Comparison of ENCODE assay signal across 1 cellular context in the genomic region with DNA sequence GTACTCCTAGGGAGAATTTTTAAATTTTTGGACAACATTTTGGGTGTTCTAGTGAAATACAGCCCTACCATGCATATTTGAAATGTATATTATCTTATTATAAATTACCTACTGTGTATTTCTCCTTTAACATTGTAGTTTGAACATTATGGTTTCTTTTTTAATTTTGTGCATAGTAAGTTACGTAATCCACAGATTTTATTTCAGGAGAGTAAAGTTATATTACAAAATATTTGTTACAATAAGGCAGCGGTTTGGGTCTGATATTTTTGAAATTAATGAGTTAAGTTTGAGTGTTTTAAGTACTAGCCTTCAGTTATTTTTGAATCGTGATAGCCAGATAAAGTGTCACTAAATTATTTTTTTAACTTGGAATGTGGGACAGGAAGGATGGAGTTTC.
TF ChIP-seq lines count a peak whose summit lies in the region.

No MANE protein-coding gene starts in this region.

TF ChIP-seq in WTC11, 78 proteins besides CTCF, POLR2A, EP300 and RAD21:
- no peak for TF ChIP-seq ZNF416 (CRISPR knock-in tag; IDR thresholded peaks at IDR 0.05)
- TF ChIP-seq FOXK1 (CRISPR knock-in tag; IDR thresholded peaks at IDR 0.05), result no peak
- no peak for TF ChIP-seq CDX4 (CRISPR knock-in tag; IDR thresholded peaks at IDR 0.05; ENCODE audit: borderline replicate concordance)
- no peak for TF ChIP-seq NR1H2 (CRISPR knock-in tag; IDR thresholded peaks at IDR 0.05)
- no peak for TF ChIP-seq NR3C1 (CRISPR knock-in tag; conservative IDR thresholded peaks at IDR 0.05; ENCODE audit: low read depth)
- TF ChIP-seq, protein P1, sequence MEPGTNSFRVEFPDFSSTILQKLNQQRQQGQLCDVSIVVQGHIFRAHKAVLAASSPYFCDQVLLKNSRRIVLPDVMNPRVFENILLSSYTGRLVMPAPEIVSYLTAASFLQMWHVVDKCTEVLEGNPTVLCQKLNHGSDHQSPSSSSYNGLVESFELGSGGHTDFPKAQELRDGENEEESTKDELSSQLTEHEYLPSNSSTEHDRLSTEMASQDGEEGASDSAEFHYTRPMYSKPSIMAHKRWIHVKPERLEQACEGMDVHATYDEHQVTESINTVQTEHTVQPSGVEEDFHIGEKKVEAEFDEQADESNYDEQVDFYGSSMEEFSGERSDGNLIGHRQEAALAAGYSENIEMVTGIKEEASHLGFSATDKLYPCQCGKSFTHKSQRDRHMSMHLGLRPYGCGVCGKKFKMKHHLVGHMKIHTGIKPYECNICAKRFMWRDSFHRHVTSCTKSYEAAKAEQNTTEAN (CRISPR knock-in tag; IDR thresholded peaks at IDR 0.05), result no peak
- no peak for TF ChIP-seq ZNF425 (CRISPR knock-in tag; conservative IDR thresholded peaks at IDR 0.05)
- TF ChIP-seq, protein P2, sequence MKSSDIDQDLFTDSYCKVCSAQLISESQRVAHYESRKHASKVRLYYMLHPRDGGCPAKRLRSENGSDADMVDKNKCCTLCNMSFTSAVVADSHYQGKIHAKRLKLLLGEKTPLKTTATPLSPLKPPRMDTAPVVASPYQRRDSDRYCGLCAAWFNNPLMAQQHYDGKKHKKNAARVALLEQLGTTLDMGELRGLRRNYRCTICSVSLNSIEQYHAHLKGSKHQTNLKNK (CRISPR knock-in tag; IDR thresholded peaks at IDR 0.05), result no peak
- TF ChIP-seq ETV6 (CRISPR knock-in tag; IDR thresholded peaks at IDR 0.05), result no peak
- TF ChIP-seq ZSCAN18 (CRISPR knock-in tag; IDR thresholded peaks at IDR 0.05), result no peak
- TF ChIP-seq E2F4 (CRISPR knock-in tag; IDR thresholded peaks at IDR 0.05; ENCODE audit: borderline replicate concordance, low read depth), result no peak
- no peak for TF ChIP-seq GABPB1 (CRISPR knock-in tag; IDR thresholded peaks at IDR 0.05)
- TF ChIP-seq RORB (CRISPR knock-in tag; IDR thresholded peaks at IDR 0.05), result no peak
- no peak for TF ChIP-seq AR (CRISPR knock-in tag; IDR thresholded peaks at IDR 0.05)
- no peak for TF ChIP-seq GRHL2 (CRISPR knock-in tag; IDR thresholded peaks at IDR 0.05; ENCODE audit: insufficient replicate concordance, severe bottlenecking)
- TF ChIP-seq NFATC4 (CRISPR knock-in tag; IDR thresholded peaks at IDR 0.05), result no peak
TF ChIP-seq in WTC11: peak in this region for 0.
